Comparison of ENCODE assay signal across 19 cellular contexts in the genomic region with DNA sequence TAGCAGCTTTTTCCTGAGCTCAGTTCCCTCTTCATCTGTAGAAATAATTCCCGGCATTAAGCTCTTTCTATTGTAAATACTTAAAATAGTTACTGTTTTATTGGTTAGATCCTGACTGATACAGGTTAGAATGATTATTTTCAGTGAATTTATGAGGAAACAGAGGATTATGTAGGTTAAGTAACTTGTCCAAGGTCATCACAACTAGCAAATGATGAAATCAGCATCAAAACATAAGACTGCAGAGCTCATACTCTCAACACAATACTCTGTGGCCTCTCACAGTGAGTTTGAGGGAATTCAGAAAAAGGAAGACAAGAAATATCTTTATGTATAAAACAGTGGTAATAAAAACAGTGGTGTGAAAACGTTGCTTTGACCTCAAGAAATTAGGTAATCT.
DNase-seq lines count a peak whose midpoint lies in the region; ATAC-seq and TF ChIP-seq lines count a peak whose summit lies in the region.
"Had no signal": no experiment of that assay in that cellular context is flagged by ENCODE, and none has a peak within 500 bp of the region (broad histone marks: within the 10 kb centered on the region; RNA-seq: fewer than 3 reads in every experiment).

No MANE protein-coding gene starts in this region.

- no peaks in the 10 kb centered on the region for H3K4me1 Mint-ChIP-seq in chondrocyte (ENCODE audit: low read depth)

- no peaks in the 10 kb centered on the region for H3K9me3 Mint-ChIP-seq in chondrocyte (ENCODE audit: low read depth)

- no peaks in the 10 kb centered on the region for H3K9me3 ChIP-seq in suprapubic skin
- H3K9me3 ChIP-seq: BE2C, SJCRH30 had no signal

- no peak overlapping the region for H3K4me3 Mint-ChIP-seq in chondrocyte (ENCODE audit: unreplicated experiment)
- H3K4me3 Mint-ChIP-seq: CD4-positive, CD25-positive, alpha-beta regulatory T cell had no signal

- H3K27ac ChIP-seq in cingulate gyrus (ENCODE audit: low read depth, low read length) (peak overlapping the region; percentile 21), layer of hippocampus (ENCODE audit: low read depth, low read length) (peak overlapping the region; percentile 60), suprapubic skin (peak overlapping the region; percentile 68)
- H3K27ac ChIP-seq: SJCRH30 had no signal

- no peak for TF ChIP-seq EP300 in suprapubic skin (IDR thresholded peaks at IDR 0.05)

- H3K27me3 Mint-ChIP-seq in chondrocyte (ENCODE audit: low read depth): no peaks in the 10 kb centered on the region

- H3K27ac Mint-ChIP-seq in chondrocyte (ENCODE audit: unreplicated experiment): no peak overlapping the region
- H3K27ac Mint-ChIP-seq: CD4-positive, CD25-positive, alpha-beta regulatory T cell had no signal

- DNase-seq in M059J (ENCODE audit: low read depth) (peak; percentile 34), suprapubic skin (ENCODE audit: low spot score in 2 of 2) (no peak), chondrocyte (ENCODE audit: low spot score) (no peak), NCI-H748 (lab: John Stamatoyannopoulos, UW; ENCODE audit: unreplicated experiment) (no peak)
- DNase-seq: BE2C; CD4-positive, CD25-positive, alpha-beta regulatory T cell; COR-L47; GDM1; GOT3; NCI-H1417; NCI-H187 treated with DMSO at 0.1 percent for 48 hours; NCI-H524; PC-3; RPMI8226; SJCRH30 had no signal

- ATAC-seq in HG02840 (IDR thresholded peaks at IDR 0.05; ENCODE audit: low FRiP score, unreplicated experiment): no peak
- ATAC-seq: HCT116, PC-3 had no signal

- peaks cover 38% of the 10 kb centered on the region for H3K4me1 ChIP-seq in suprapubic skin
- H3K4me1 ChIP-seq: BE2C, SJCRH30 had no signal

- TF ChIP-seq POLR2A in suprapubic skin (IDR thresholded peaks at IDR 0.05): no peak

- TF ChIP-seq CTCF in suprapubic skin (IDR thresholded peaks at IDR 0.05): no peak
- TF ChIP-seq CTCF in chondrocyte (IDR thresholded peaks at IDR 0.05): no peak

- WGBS in suprapubic skin: 40% methylated on average over 2 of the region's 2 CpGs

- no peak overlapping the region for H3K4me3 ChIP-seq in suprapubic skin
- H3K4me3 ChIP-seq: SJCRH30 had no signal

- no peaks in the 10 kb centered on the region for H3K36me3 ChIP-seq in suprapubic skin
- H3K36me3 ChIP-seq: BE2C, SJCRH30 had no signal

- H3K27me3 ChIP-seq in layer of hippocampus (ENCODE audit: control insufficient read depth, insufficient read depth, low read length) (no peaks in the 10 kb centered on the region), suprapubic skin (no peaks in the 10 kb centered on the region)
- H3K27me3 ChIP-seq: BE2C, SJCRH30 had no signal

- no peaks in the 10 kb centered on the region for H3K36me3 Mint-ChIP-seq in chondrocyte (ENCODE audit: low read depth)
- H3K36me3 Mint-ChIP-seq: CD4-positive, CD25-positive, alpha-beta regulatory T cell had no signal
